In the genomic region with DNA sequence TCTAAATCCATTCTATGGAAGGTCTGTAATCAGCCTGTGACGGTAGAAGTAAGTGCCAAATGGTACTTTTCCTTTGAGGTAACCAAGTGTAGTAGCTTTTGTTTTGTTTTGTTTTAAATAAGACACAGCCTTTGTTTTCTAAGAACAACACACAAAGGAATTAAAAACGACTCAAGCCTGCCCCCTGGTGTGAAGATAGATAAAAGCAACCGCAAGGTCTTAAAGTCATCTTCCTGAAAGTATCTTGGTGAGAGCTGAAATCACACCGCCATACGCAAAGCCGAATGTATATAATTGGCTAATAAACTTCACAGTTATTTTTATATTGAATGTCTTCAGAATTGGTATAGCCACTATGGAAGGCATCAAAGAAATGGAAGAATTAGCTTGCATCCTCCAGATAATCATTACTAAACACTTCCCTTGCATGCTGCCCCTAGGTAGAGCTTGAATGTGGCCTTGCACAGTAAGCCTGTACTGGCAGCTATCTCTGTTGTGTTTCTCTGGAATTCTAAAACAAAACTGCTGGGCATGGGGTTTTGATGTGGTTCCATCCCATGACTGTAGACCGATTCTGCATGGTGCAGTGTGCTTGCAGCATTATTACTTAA, we compare ENCODE assay signal across 8 cellular contexts.
DNase-seq lines count a peak whose midpoint lies in the region; ATAC-seq and TF ChIP-seq lines count a peak whose summit lies in the region.

No MANE protein-coding gene starts in this region.

- whole genome bisulfite sequencing in transverse colon (ENCODE audit: low coverage in 1 of 2), 2 donors, result 22 to 23% methylated on average over 7 of the region's 7 CpGs

- in situ Hi-C loops in transverse colon (cut with MboI; ENCODE audit: low pct_ligation_motif_present in 1 of 4, low pct_unique_long_range_greater_than_20kb in 1 of 4, low sequenced_read_pairs in 3 of 4), result loop anchor here (5.0 to 25.0 kb wide), 7 partner anchors 195 to 477 kb away; no protein-coding TSS in a partner anchor

- TF ChIP-seq POLR2A in transverse colon (IDR thresholded peaks at IDR 0.05), result no peak

- H3K27me3 ChIP-seq in transverse colon, result no peaks in the 10 kb centered on the region

- H3K36me3 ChIP-seq in transverse colon, result no peaks in the 10 kb centered on the region

- H3K9me3 ChIP-seq in transverse colon, result no peaks in the 10 kb centered on the region

- intact Hi-C loops in transverse colon (cut with DNase I; ENCODE audit: low total_unique reads), result loop anchor here (5.0 to 10.0 kb wide), 2 partner anchors 203 to 305 kb away; no protein-coding TSS in a partner anchor

- H3K27ac ChIP-seq in transverse colon, result no peak overlapping the region

- no peak for TF ChIP-seq EP300 in transverse colon (IDR thresholded peaks at IDR 0.05; ENCODE audit: low read depth)

- ATAC-seq in GM19463 (IDR thresholded peaks at IDR 0.05; ENCODE audit: unreplicated experiment) (peak; percentile 71), HG02678 (IDR thresholded peaks at IDR 0.05; ENCODE audit: unreplicated experiment) (no peak)

- H3K4me3 ChIP-seq in LNCaP clone FGC (ENCODE audit: low read depth, low read length) (no peak overlapping the region), transverse colon (no peak overlapping the region)

- DNase-seq in DMS153 (lab: John Stamatoyannopoulos, UW) (peak; percentile 27), LNCaP clone FGC (ENCODE audit: low read depth) (peak; percentile 50), RKO (ENCODE audit: low spot score) (peak; percentile 73), cerebellum (ENCODE audit: low spot score) (peak; percentile 58), medulla oblongata (ENCODE audit: extremely low spot score) (peak; percentile 92), transverse colon (peak; percentile 71)

- H3K4me1 ChIP-seq in transverse colon, result no peaks in the 10 kb centered on the region

- TF ChIP-seq CTCF in LNCaP clone FGC (IDR thresholded peaks at IDR 0.05; ENCODE audit: control insufficient read depth, extremely low read depth, insufficient read depth) (peak; percentile 64), transverse colon (IDR thresholded peaks at IDR 0.05) (peak; percentile 61 to 72 (median 66))

Comparison
In these comparisons a context has a peak if more than half of its experiments do, and no peak if none do; other contexts are left out.
1. DNase-seq: peak in every context shown above with its lines; median percentile 92 in medulla oblongata; 73 in RKO; 71 in transverse colon; 58 in cerebellum; 50 in LNCaP clone FGC; 27 in DMS153.